Comparison of ENCODE assay signal across 1 cellular context in the genomic region with DNA sequence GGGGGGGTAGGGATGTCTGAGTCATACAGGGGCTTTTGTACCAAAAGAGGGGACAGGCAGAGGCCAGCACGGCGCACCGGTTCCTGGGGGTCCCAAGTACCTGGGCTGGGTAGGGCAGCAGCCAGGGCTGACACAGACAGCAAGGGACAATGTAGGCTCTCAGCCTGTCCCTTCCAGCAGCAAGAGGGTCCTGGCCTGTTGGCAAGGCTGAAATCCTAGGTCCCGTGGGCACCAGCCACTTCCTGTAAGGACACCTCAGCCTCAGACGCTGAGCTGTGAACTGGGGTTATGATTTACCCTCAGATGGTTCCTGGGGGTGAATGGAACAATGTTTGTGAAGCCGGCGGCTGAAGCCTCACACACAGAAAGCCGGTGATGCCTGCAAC.
TF ChIP-seq lines count a peak whose summit lies in the region.

No MANE protein-coding gene starts in this region.

TF ChIP-seq in A549, 52 proteins besides CTCF, POLR2A, EP300 and RAD21 (continued from another document):
- TF ChIP-seq NR3C1 (IDR thresholded peaks at IDR 0.05) = no peak
- no peak for TF ChIP-seq CBX2 (IDR thresholded peaks at IDR 0.05; ENCODE audit: borderline replicate concordance, low read depth)
- no peak for TF ChIP-seq RCOR1 (IDR thresholded peaks at IDR 0.05; ENCODE audit: low read depth, low read length)
- TF ChIP-seq BHLHE40 (IDR thresholded peaks at IDR 0.05; ENCODE audit: low read depth, low read length) = no peak
